ENCODE assay signal across 16 cellular contexts in the genomic region with DNA sequence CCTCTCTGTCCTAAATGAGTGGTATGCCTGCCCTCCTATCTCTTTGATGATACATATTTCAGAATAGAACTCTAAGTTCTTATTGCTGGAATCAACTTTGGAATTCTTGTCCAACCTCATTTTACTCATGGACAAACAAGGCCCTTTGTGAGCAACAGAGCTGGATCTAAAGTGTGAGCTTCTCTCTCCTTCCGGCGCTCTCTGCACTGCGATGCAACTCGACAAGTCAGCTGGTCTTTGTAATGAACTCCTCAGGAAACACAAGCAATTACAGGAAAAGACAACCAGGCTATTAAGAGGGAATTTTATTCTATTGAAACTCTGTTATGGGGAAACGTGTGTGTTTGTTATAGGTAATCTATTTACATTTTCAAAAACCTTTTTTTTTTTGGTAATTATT. TPM values are rescaled to one million over a fixed set of nuclear protein-coding genes. Genes with fewer than 3 reads are reported as not detected.
A peak's percentile ranks its signal among the peaks of the same experiment; 100 is the strongest.
DNase-seq lines count a peak whose midpoint lies in the region; ATAC-seq, FAIRE-seq and TF ChIP-seq lines count a peak whose summit lies in the region.
"Had no signal": no experiment of that assay in that cellular context is flagged by ENCODE, and none has a peak within 500 bp of the region (broad histone marks: within the 10 kb centered on the region; RNA-seq: fewer than 3 reads in every experiment).

No MANE protein-coding gene starts in this region.

- no peak overlapping the region for H3K4me2 ChIP-seq in osteoblast (ENCODE audit: insufficient read depth, low read length)

- no peaks in the 10 kb centered on the region for H3K36me3 ChIP-seq in esophagus squamous epithelium
- H3K36me3 ChIP-seq in neuron (ENCODE audit: insufficient read depth, low read length): no peaks in the 10 kb centered on the region
- no peaks in the 10 kb centered on the region for H3K36me3 ChIP-seq in osteoblast (ENCODE audit: insufficient read depth, low read length)

- H3K27ac ChIP-seq in esophagus squamous epithelium (peak overlapping the region in 3 of 4 donors; percentile 63 to 71 (median 68)), osteoblast (ENCODE audit: low read depth, low read length) (no peak overlapping the region)

- intact Hi-C loops in esophagus squamous epithelium (cut with DNase I): no loop called here

- WGBS in esophagus squamous epithelium, 2 donors: 54 to 60% methylated on average over 5 of the region's 5 CpGs

- H3K27me3 ChIP-seq in esophagus squamous epithelium (no peaks in the 10 kb centered on the region), neuron (ENCODE audit: insufficient read depth, low read length) (no peaks in the 10 kb centered on the region), osteoblast (ENCODE audit: insufficient read depth, low read length) (peaks cover 2% of the 10 kb centered on the region)

- ATAC-seq in GM19395 (IDR thresholded peaks at IDR 0.05; ENCODE audit: unreplicated experiment): no peak
- no peak for ATAC-seq in GM19455 (IDR thresholded peaks at IDR 0.05; ENCODE audit: unreplicated experiment)
- ATAC-seq: activated CD8-positive, alpha-beta memory T cell treated with anti-CD3 and anti-CD28 coated beads, Interleukin-2, amount 10 ng/mL, durations not matched to agents 7 days and 5 days; esophagus mucosa had no signal

- no peak for TF ChIP-seq CTCF in esophagus squamous epithelium (IDR thresholded peaks at IDR 0.05)
- TF ChIP-seq CTCF in osteoblast (IDR thresholded peaks at IDR 0.05; ENCODE audit: extremely low read depth, low read depth, low read length): no peak

- no peak for TF ChIP-seq POLR2A in esophagus squamous epithelium (IDR thresholded peaks at IDR 0.05)

- FAIRE-seq in G401.6 (lab: Jason Lieb, UNC): peak; percentile 52
- no peak for FAIRE-seq in urothelium cell line (lab: Jason Lieb, UNC)

- H2AFZ ChIP-seq in neuron (ENCODE audit: low read depth, low read length) (peak overlapping the region; percentile 35), osteoblast (ENCODE audit: low read length) (no peak overlapping the region)

- H3K9me3 ChIP-seq in esophagus squamous epithelium: no peaks in the 10 kb centered on the region
- H3K9me3 ChIP-seq in neuron (ENCODE audit: low read length): no peaks in the 10 kb centered on the region
- H3K9me3 ChIP-seq in osteoblast (ENCODE audit: low read depth, low read length): no peaks in the 10 kb centered on the region

- no peaks in the 10 kb centered on the region for H4K20me1 ChIP-seq in osteoblast (ENCODE audit: insufficient read depth, low read length)

- DNase-seq in NCI-H1436 treated with DMSO at 0.1 percent for 48 hours (lab: John Stamatoyannopoulos, UW) (peak; percentile 35), esophagus squamous epithelium (lab: John Stamatoyannopoulos, UW) (no peak), osteoblast (ENCODE audit: insufficient read length, low spot score, missing footprints) (no peak), urothelium cell line (ENCODE audit: low spot score) (no peak)
- DNase-seq: activated CD8-positive, alpha-beta memory T cell treated with anti-CD3 and anti-CD28 coated beads, Interleukin-2, amount 10 ng/mL, durations not matched to agents 7 days and 5 days; CD4-positive, CD25-positive, alpha-beta regulatory T cell; GF-D8; HCEC 1CT; MM.1S; NCI-H524 treated with DMSO at 0.1 percent for 48 hours; SHP77 treated with DMSO at 0.1 percent for 48 hours had no signal

- H3K4me1 ChIP-seq in esophagus squamous epithelium (peaks cover 4 to 27% (median 14%) of the 10 kb centered on the region in 3 donors), neuron (ENCODE audit: insufficient read depth, low read length) (peaks cover 13% of the 10 kb centered on the region), osteoblast (ENCODE audit: insufficient read depth, low read length) (no peaks in the 10 kb centered on the region)

- H3K4me3 ChIP-seq in esophagus squamous epithelium (no peak overlapping the region), neuron (ENCODE audit: low read length) (no peak overlapping the region), osteoblast (ENCODE audit: insufficient read depth, low read length) (no peak overlapping the region)

- no peaks in the 10 kb centered on the region for H3K79me2 ChIP-seq in osteoblast (ENCODE audit: insufficient read depth, low read length)

RNA-seq across cellular contexts. Expression of a gene that starts 20.3 kb away (rescaled TPM):
- total RNA-seq in esophagus squamous epithelium: 1 to 10 TPM in 1 of 4 donors, under 1 TPM in 2, not detected in 1; 0.18 to 4.8 (median 0.70) TPM
- 0.72 and 1.2 TPM in 2 replicates for total RNA-seq in osteoblast

RNA-seq across cellular contexts. Expression of a gene that starts 50.8 kb away (rescaled TPM):
- total RNA-seq in esophagus squamous epithelium (10 to 100 TPM in 3 of 4 donors, 1 to 10 TPM in 1; 6.6 to 19.9 (median 12.9) TPM), osteoblast (8.0 TPM in 2 replicates)

RNA-seq across cellular contexts. Expression of a gene that starts 50.9 kb away (rescaled TPM):
- total RNA-seq in esophagus squamous epithelium (10 to 100 TPM in 1 of 4 donors, 1 to 10 TPM in 3; 2.5 to 12.6 (median 5.5) TPM), osteoblast (6.8 and 7.2 TPM in 2 replicates)
